In the genomic region with DNA sequence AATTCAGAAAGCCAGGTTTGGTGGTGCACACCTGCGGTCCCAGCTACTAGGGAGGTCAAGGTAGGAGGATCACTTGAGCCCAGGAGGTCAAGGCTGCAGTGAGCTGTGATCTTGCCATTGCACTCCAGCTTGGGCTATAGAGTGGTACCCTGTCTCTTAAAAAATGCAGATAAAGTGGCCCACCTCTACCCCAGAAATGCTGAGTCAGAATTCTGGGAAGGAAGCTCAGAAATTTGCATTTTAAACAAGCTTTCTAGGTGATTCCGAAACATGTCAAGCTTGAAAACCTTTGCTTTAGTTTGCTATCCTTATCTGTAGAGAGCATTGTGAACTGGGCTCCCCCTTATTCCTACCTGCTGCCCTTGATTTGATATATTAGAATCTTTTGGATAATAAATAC, we compare ENCODE assay signal across 26 cellular contexts.
"Had no signal": no experiment of that assay in that cellular context is flagged by ENCODE, and none has a peak within 500 bp of the region (broad histone marks: within the 10 kb centered on the region; RNA-seq: fewer than 3 reads in every experiment).

No MANE protein-coding gene starts in this region.

- H3K36me3 ChIP-seq: gastrocnemius medialis, neural progenitor cell, suprapubic skin, transverse colon, vagina had no signal

- H3K27ac Mint-ChIP-seq: memory B cell; natural killer cell; neural progenitor cell; progenitor cell of endocrine pancreas; stimulated activated naive CD8-positive, alpha-beta T cell treated with anti-CD3 and anti-CD28 coated beads, Interleukin-15, amount 100 ng/mL, for 72 hours had no signal

- H3K36me3 Mint-ChIP-seq: natural killer cell had no signal

- H3K9ac ChIP-seq: neural progenitor cell, parathyroid adenoma had no signal

- ATAC-seq: esophagus mucosa; gastrocnemius medialis; left lobe of liver; sciatic nerve; stimulated activated naive CD8-positive, alpha-beta T cell treated with anti-CD3 and anti-CD28 coated beads, Interleukin-15, amount 100 ng/mL, for 72 hours had no signal

- FAIRE-seq: keratinocyte had no signal

- H3K4me2 ChIP-seq: neural progenitor cell, smooth muscle cell had no signal

- H3K79me2 ChIP-seq: parathyroid adenoma had no signal

- H3K9me3 ChIP-seq: gastrocnemius medialis, suprapubic skin, transverse colon, vagina had no signal

- H3K4me1 ChIP-seq: gastrocnemius medialis, parathyroid adenoma, suprapubic skin, transverse colon, vagina had no signal

- H3K27ac ChIP-seq: dorsolateral prefrontal cortex, epithelial cell of prostate, gastrocnemius medialis, neural progenitor cell, parathyroid adenoma, suprapubic skin, transverse colon, vagina had no signal

- H3K4me1 Mint-ChIP-seq: natural killer cell; stimulated activated naive CD8-positive, alpha-beta T cell treated with anti-CD3 and anti-CD28 coated beads, Interleukin-15, amount 100 ng/mL, for 72 hours had no signal

- H3K4me3 Mint-ChIP-seq: memory B cell; natural killer cell; neural progenitor cell; stimulated activated naive CD8-positive, alpha-beta T cell treated with anti-CD3 and anti-CD28 coated beads, Interleukin-15, amount 100 ng/mL, for 72 hours had no signal

- H3K27me3 ChIP-seq: dorsolateral prefrontal cortex, vagina had no signal

- H3K9me3 Mint-ChIP-seq: natural killer cell had no signal

- H2AFZ ChIP-seq: neural progenitor cell, parathyroid adenoma had no signal

- H3K4me3 ChIP-seq: dorsolateral prefrontal cortex, gastrocnemius medialis, lung, neural progenitor cell, smooth muscle cell, suprapubic skin, transverse colon, vagina had no signal

- DNase-seq: dorsolateral prefrontal cortex; effector CD4-positive, alpha-beta T cell; foreskin fibroblast; gastrocnemius medialis; head of caudate nucleus; natural killer cell; stimulated activated CD4-positive, alpha-beta T cell treated with anti-CD3 and anti-CD28 coated beads, Interleukin-12 subunit alpha, Interleukin-12 subunit beta, amount 100 ng/mL, for 4 hours; stimulated activated CD4-positive, alpha-beta T cell treated with anti-CD3 and anti-CD28 coated beads, Interleukin-1b, Interleukin-23, amount 100 ng/mL, for 48 hours; stimulated activated CD4-positive, alpha-beta T cell treated with anti-CD3 and anti-CD28 coated beads, Interleukin-4, amount 100 ng/mL, for 1 hour; stimulated activated CD8-positive, alpha-beta memory T cell treated with anti-CD3 and anti-CD28 coated beads, Interleukin-4, amount 100 ng/mL, for 48 hours; stimulated activated naive CD4-positive, alpha-beta T cell; stimulated activated naive CD8-positive, alpha-beta T cell treated with anti-CD3 and anti-CD28 coated beads, Interleukin-15, amount 100 ng/mL, for 72 hours; transverse colon had no signal
